In genomic region chr7:151113344-151114150, GRCh38 we compare ENCODE assay signal across 1 cellular context.
TF ChIP-seq lines count a peak whose summit lies in the region.

No MANE protein-coding gene starts in this region.

TF ChIP-seq in GM23338, 12 proteins besides CTCF, POLR2A, EP300 and RAD21 (continued from another document):
- TF ChIP-seq, protein P1, sequence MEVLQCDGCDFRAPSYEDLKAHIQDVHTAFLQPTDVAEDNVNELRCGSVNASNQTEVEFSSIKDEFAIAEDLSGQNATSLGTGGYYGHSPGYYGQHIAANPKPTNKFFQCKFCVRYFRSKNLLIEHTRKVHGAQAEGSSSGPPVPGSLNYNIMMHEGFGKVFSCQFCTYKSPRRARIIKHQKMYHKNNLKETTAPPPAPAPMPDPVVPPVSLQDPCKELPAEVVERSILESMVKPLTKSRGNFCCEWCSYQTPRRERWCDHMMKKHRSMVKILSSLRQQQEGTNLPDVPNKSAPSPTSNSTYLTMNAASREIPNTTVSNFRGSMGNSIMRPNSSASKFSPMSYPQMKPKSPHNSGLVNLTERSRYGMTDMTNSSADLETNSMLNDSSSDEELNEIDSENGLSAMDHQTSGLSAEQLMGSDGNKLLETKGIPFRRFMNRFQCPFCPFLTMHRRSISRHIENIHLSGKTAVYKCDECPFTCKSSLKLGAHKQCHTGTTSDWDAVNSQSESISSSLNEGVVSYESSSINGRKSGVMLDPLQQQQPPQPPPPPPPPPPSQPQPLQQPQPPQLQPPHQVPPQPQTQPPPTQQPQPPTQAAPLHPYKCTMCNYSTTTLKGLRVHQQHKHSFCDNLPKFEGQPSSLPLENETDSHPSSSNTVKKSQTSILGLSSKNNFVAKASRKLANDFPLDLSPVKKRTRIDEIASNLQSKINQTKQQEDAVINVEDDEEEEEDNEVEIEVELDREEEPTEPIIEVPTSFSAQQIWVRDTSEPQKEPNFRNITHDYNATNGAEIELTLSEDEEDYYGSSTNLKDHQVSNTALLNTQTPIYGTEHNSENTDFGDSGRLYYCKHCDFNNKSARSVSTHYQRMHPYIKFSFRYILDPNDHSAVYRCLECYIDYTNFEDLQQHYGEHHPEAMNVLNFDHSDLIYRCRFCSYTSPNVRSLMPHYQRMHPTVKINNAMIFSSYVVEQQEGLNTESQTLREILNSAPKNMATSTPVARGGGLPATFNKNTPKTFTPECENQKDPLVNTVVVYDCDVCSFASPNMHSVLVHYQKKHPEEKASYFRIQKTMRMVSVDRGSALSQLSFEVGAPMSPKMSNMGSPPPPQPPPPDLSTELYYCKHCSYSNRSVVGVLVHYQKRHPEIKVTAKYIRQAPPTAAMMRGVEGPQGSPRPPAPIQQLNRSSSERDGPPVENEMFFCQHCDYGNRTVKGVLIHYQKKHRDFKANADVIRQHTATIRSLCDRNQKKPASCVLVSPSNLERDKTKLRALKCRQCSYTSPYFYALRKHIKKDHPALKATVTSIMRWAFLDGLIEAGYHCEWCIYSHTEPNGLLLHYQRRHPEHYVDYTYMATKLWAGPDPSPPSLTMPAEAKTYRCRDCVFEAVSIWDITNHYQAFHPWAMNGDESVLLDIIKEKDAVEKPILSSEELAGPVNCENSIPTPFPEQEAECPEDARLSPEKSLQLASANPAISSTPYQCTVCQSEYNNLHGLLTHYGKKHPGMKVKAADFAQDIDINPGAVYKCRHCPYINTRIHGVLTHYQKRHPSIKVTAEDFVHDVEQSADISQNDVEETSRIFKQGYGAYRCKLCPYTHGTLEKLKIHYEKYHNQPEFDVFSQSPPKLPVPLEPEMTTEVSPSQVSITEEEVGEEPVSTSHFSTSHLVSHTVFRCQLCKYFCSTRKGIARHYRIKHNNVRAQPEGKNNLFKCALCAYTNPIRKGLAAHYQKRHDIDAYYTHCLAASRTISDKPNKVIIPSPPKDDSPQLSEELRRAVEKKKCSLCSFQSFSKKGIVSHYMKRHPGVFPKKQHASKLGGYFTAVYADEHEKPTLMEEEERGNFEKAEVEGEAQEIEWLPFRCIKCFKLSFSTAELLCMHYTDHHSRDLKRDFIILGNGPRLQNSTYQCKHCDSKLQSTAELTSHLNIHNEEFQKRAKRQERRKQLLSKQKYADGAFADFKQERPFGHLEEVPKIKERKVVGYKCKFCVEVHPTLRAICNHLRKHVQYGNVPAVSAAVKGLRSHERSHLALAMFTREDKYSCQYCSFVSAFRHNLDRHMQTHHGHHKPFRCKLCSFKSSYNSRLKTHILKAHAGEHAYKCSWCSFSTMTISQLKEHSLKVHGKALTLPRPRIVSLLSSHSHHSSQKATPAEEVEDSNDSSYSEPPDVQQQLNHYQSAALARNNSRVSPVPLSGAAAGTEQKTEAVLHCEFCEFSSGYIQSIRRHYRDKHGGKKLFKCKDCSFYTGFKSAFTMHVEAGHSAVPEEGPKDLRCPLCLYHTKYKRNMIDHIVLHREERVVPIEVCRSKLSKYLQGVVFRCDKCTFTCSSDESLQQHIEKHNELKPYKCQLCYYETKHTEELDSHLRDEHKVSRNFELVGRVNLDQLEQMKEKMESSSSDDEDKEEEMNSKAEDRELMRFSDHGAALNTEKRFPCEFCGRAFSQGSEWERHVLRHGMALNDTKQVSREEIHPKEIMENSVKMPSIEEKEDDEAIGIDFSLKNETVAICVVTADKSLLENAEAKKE (CRISPR knock-in tag; IDR thresholded peaks at IDR 0.05): no peak
- TF ChIP-seq, protein P2, sequence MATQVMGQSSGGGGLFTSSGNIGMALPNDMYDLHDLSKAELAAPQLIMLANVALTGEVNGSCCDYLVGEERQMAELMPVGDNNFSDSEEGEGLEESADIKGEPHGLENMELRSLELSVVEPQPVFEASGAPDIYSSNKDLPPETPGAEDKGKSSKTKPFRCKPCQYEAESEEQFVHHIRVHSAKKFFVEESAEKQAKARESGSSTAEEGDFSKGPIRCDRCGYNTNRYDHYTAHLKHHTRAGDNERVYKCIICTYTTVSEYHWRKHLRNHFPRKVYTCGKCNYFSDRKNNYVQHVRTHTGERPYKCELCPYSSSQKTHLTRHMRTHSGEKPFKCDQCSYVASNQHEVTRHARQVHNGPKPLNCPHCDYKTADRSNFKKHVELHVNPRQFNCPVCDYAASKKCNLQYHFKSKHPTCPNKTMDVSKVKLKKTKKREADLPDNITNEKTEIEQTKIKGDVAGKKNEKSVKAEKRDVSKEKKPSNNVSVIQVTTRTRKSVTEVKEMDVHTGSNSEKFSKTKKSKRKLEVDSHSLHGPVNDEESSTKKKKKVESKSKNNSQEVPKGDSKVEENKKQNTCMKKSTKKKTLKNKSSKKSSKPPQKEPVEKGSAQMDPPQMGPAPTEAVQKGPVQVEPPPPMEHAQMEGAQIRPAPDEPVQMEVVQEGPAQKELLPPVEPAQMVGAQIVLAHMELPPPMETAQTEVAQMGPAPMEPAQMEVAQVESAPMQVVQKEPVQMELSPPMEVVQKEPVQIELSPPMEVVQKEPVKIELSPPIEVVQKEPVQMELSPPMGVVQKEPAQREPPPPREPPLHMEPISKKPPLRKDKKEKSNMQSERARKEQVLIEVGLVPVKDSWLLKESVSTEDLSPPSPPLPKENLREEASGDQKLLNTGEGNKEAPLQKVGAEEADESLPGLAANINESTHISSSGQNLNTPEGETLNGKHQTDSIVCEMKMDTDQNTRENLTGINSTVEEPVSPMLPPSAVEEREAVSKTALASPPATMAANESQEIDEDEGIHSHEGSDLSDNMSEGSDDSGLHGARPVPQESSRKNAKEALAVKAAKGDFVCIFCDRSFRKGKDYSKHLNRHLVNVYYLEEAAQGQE (IDR thresholded peaks at IDR 0.05; ENCODE audit: unreplicated experiment): no peak
- TF ChIP-seq ZNF331 (CRISPR knock-in tag; IDR thresholded peaks at IDR 0.05; ENCODE audit: low read depth): no peak
- no peak for TF ChIP-seq POLR2AphosphoS5 (IDR thresholded peaks at IDR 0.05; ENCODE audit: low read depth)
- no peak for TF ChIP-seq ZNF114 (CRISPR knock-in tag; IDR thresholded peaks at IDR 0.05)
- no peak for TF ChIP-seq STAT1 (IDR thresholded peaks at IDR 0.05; ENCODE audit: unreplicated experiment)
